ENCODE assay signal across 27 cellular contexts in the genomic region with DNA sequence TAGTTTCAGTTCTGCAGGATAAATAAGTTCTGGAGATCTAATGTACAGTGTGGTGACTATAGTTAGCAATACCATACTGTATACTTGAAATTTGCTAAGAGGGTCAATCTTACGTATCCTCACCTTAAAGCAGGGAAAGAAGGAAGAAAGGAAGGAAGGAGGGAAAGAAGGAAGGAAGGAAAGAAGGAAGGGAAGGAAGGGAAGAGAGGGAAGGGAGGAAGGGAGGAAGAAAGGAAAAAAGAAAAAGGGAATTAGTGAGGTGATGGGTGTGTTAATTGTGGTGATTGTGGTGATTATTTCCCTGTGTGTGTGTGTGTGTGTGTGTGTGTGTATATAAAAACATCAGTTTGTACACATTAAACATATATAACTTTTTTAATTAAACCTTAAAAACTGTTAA.
"Had no signal": no experiment of that assay in that cellular context is flagged by ENCODE, and none has a peak within 500 bp of the region (broad histone marks: within the 10 kb centered on the region; RNA-seq: fewer than 3 reads in every experiment).

No MANE protein-coding gene starts in this region.

- H3K4me1 ChIP-seq: testis, thyroid gland, tibial artery, tibial nerve, transverse colon, upper lobe of left lung, upper lobe of right lung, uterus, vagina had no signal

- H3K36me3 ChIP-seq: stomach, suprapubic skin, thoracic aorta, thyroid gland, tibial artery, tibial nerve, transverse colon, upper lobe of left lung, upper lobe of right lung, uterus, vagina had no signal

- H3K27me3 ChIP-seq: testis, thyroid gland, tibial nerve, transverse colon, upper lobe of left lung, uterus, vagina had no signal

- ATAC-seq: stimulated activated effector memory CD8-positive, alpha-beta T cell treated with anti-CD3 and anti-CD28 coated beads, Interleukin-12 subunit alpha, Interleukin-12 subunit beta, amount 100 ng/mL, for 72 hours; stimulated activated memory B cell treated with anti-CD40 and anti-IgM and Interleukin-4, amounts not matched to agents 10 μg/mL and 1 μg/mL and 100 μg/mL, for 72 hours; stimulated activated naive B cell treated with anti-CD40 and anti-IgM and Interleukin-4, amounts not matched to agents 10 μg/mL and 1 μg/mL and 100 μg/mL, for 72 hours; stimulated activated naive CD8-positive, alpha-beta T cell treated with anti-CD3 and anti-CD28 coated beads, Interleukin-15, amount 100 ng/mL, for 72 hours; stimulated activated naive CD8-positive, alpha-beta T cell treated with anti-CD3 and anti-CD28 coated beads, Interleukin-15, Interleukin-2, amounts not matched to agents 100 U/mL and 50 U/mL, for 24 hours; upper lobe of right lung had no signal

- DNase-seq: stimulated activated CD4-positive, alpha-beta T cell treated with anti-CD3 and anti-CD28 coated beads, Interleukin-2, amount 100 ng/mL, for 48 hours; stimulated activated CD4-positive, alpha-beta T cell treated with anti-CD3 and anti-CD28 coated beads, Interleukin-4, amount 100 ng/mL, for 1 hour; stimulated activated CD4-positive, alpha-beta T cell treated with anti-CD3 and anti-CD28 coated beads, Interleukin-4, amount 100 ng/mL, for 24 hours; stimulated activated CD4-positive, alpha-beta T cell treated with anti-CD3 and anti-CD28 coated beads, Interleukin-4, amount 100 ng/mL, for 4 hours; stimulated activated CD8-positive, alpha-beta memory T cell treated with anti-CD3 and anti-CD28 coated beads, Interleukin-4, amount 100 ng/mL, for 48 hours; stimulated activated naive B cell treated with anti-CD40 and anti-IgM and Interleukin-4, amounts not matched to agents 10 μg/mL and 1 μg/mL and 100 μg/mL, for 72 hours; stimulated activated naive CD4-positive, alpha-beta T cell; stimulated activated naive CD4-positive, alpha-beta T cell treated with Interleukin-2 at 50 U/mL for 16 hours; stimulated activated naive CD8-positive, alpha-beta T cell treated with anti-CD3 and anti-CD28 coated beads, Interleukin-15, amount 100 ng/mL, for 72 hours; stimulated activated naive CD8-positive, alpha-beta T cell treated with anti-CD3 and anti-CD28 coated beads, Interleukin-15, Interleukin-2, amounts not matched to agents 100 U/mL and 50 U/mL, for 24 hours; stomach; substantia nigra; testis; thyroid gland; tibial artery; transverse colon; trophoblast cell; upper lobe of left lung; upper lobe of right lung; uterus had no signal

- H3K4me3 ChIP-seq: stomach, suprapubic skin, testis, thoracic aorta, thyroid gland, tibial artery, tibial nerve, transverse colon, upper lobe of left lung, upper lobe of right lung, uterus, vagina had no signal

- H3K27ac ChIP-seq: stomach, suprapubic skin, testis, thoracic aorta, thyroid gland, tibial artery, tibial nerve, transverse colon, upper lobe of left lung, upper lobe of right lung, uterus, vagina had no signal

- FAIRE-seq: urothelium cell line had no signal

- H3K9me3 ChIP-seq: testis, thoracic aorta, thyroid gland had no signal
